15 cellular contexts compared by ENCODE assay signal in the genomic region with DNA sequence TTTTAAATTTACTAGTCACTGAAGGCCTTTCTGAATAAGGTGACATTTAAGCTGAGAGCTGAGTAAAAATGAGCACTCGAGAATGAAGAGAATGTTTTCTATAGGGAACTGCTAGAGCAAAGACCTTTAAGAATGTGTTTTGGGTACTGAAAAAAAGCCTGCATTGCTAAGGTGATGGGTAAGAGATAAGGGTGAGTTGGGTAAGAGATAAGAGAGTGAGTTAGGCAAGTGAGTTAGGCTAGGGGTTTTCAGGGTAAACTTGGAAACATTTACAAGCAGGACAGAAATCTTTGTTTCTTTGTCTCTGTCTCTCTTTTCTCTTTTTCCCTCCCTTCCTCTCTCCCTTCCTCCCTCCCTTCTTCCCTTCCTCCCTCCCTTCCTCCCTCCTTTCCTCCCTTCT. TPM values are rescaled to one million over a fixed set of nuclear protein-coding genes. Genes with fewer than 3 reads are reported as not detected.
A peak's percentile ranks its signal among the peaks of the same experiment; 100 is the strongest.
DNase-seq lines count a peak whose midpoint lies in the region; ATAC-seq, FAIRE-seq and TF ChIP-seq lines count a peak whose summit lies in the region.
"Had no signal": no experiment of that assay in that cellular context is flagged by ENCODE, and none has a peak within 500 bp of the region (broad histone marks: within the 10 kb centered on the region; RNA-seq: fewer than 3 reads in every experiment).

No MANE protein-coding gene starts in this region.

- no peak for TF ChIP-seq POLR2A in GM12891 (IDR thresholded peaks at IDR 0.05; ENCODE audit: low read depth, low read length)

- H3K4me3 ChIP-seq in DND-41 (ENCODE audit: low read depth in 1 of 2, low read length in 2 of 2), result no peak overlapping the region
- H3K4me3 ChIP-seq: BLaER1 had no signal

- no CpG with 5 or more reads among the region's 1 CpG for WGBS in H9 (ENCODE audit: extremely low coverage, insufficient read length, low lambda C conversion rate)

- no peaks in the 10 kb centered on the region for H3K79me1 ChIP-seq in H9 (ENCODE audit: insufficient read depth, low read depth, low read length, poor library complexity, severe bottlenecking)

- H2AFZ ChIP-seq in DND-41 (ENCODE audit: low read depth, low read length) (no peak overlapping the region), H9 (ENCODE audit: low read length) (no peak overlapping the region)

- H3K4me3 Mint-ChIP-seq in H9 (peak overlapping the region in 1 of 2 experiments; percentile 5; a peak in 1 of 5 replicates), neural crest cell (peak overlapping the region; percentile 60), T-cell (peak overlapping the region in 1 of 3 donors; percentile 49), glutamatergic neuron (ENCODE audit: unreplicated experiment) (no peak overlapping the region)
- peak overlapping the region; percentile 7 for H3K4me3 Mint-ChIP-seq in activated T-helper 17 cell treated with anti-CD3 and anti-CD28 coated beads, Interleukin-2, amount 50 U/mL, for 72 hours

- no peak overlapping the region for H2BK120ac ChIP-seq in H9 (ENCODE audit: low read depth, low read length, poor library complexity, severe bottlenecking)

- H4K20me1 ChIP-seq in DND-41 (ENCODE audit: insufficient read depth, low read length) (peaks cover 90% of the 10 kb centered on the region), H9 (ENCODE audit: control insufficient read depth, insufficient read depth, insufficient read length) (no peaks in the 10 kb centered on the region)

- no peaks in the 10 kb centered on the region for H3K9me3 Mint-ChIP-seq in H9
- H3K9me3 Mint-ChIP-seq in activated T-helper 17 cell treated with anti-CD3 and anti-CD28 coated beads, Interleukin-2, amount 50 U/mL, for 72 hours, result no peaks in the 10 kb centered on the region
- H3K9me3 Mint-ChIP-seq in neural crest cell, result no peaks in the 10 kb centered on the region
- no peaks in the 10 kb centered on the region for H3K9me3 Mint-ChIP-seq in T-cell
- H3K9me3 Mint-ChIP-seq in glutamatergic neuron (ENCODE audit: unreplicated experiment), result peaks cover 9% of the 10 kb centered on the region

- no peaks in the 10 kb centered on the region for H3K27me3 ChIP-seq in DND-41 (ENCODE audit: insufficient read depth, low read length, poor library complexity)
- no peaks in the 10 kb centered on the region for H3K27me3 ChIP-seq in H9 (ENCODE audit: insufficient read depth, low read length)
- H3K27me3 ChIP-seq: BLaER1 had no signal

- no peak overlapping the region for H3T11ph ChIP-seq in H9 (ENCODE audit: low read length)

- no peak overlapping the region for H3K14ac ChIP-seq in H9 (ENCODE audit: insufficient read depth, low read length)

- no peak overlapping the region for H2AK5ac ChIP-seq in H9 (ENCODE audit: insufficient read length, low read length)

- H3K9ac ChIP-seq in DND-41 (ENCODE audit: low read depth, low read length) (no peak overlapping the region), H9 (ENCODE audit: extremely low read depth, insufficient read length, low read length) (no peak overlapping the region)
- H3K9ac ChIP-seq: BLaER1, KMS-11 had no signal

- H3K4ac ChIP-seq in H9 (ENCODE audit: low read depth, low read length), result no peak overlapping the region

- no peaks in the 10 kb centered on the region; the same call in 1 of the 2 replicates for H3K36me3 ChIP-seq in DND-41 (ENCODE audit: insufficient read depth, low read length)

- FAIRE-seq in GM12891 (lab: Jason Lieb, UNC), result no peak
- FAIRE-seq: islet of Langerhans had no signal

- H3K4me2 ChIP-seq in DND-41 (ENCODE audit: insufficient read depth, low read length), result peak overlapping the region; percentile 7; the same call in 1 of the 2 replicates
- H3K4me2 ChIP-seq in H9 (ENCODE audit: insufficient read depth, insufficient read length, low read length), result no peak overlapping the region
- H3K4me2 ChIP-seq: BLaER1 had no signal

- CTCF ChIA-PET in T-cell (lab: Charles Lee), result no interaction called here

- no peak overlapping the region for H2BK12ac ChIP-seq in H9 (ENCODE audit: insufficient read length, low read depth, low read length)

- H3K79me2 ChIP-seq in DND-41 (ENCODE audit: insufficient read depth, low read length) (peaks cover 100% of the 10 kb centered on the region), H9 (ENCODE audit: insufficient read depth, low read length) (peaks cover 77% of the 10 kb centered on the region)

- H3K36me3 Mint-ChIP-seq in H9 (ENCODE audit: insufficient read depth in 1 of 3, low read depth in 3 of 3) (peaks cover 0 to 15% (median 4%) of the 10 kb centered on the region in 3 experiments; a peak in 5 of 7 replicates), neural crest cell (ENCODE audit: low read depth) (peaks cover 2% of the 10 kb centered on the region), T-cell (peaks cover 3% of the 10 kb centered on the region), glutamatergic neuron (ENCODE audit: unreplicated experiment) (no peaks in the 10 kb centered on the region)
- peaks cover 37% of the 10 kb centered on the region for H3K36me3 Mint-ChIP-seq in activated T-helper 17 cell treated with anti-CD3 and anti-CD28 coated beads, Interleukin-2, amount 50 U/mL, for 72 hours (ENCODE audit: low read depth)

- H2BK5ac ChIP-seq in H9 (ENCODE audit: insufficient read length, low read length), result no peak overlapping the region

- H3K56ac ChIP-seq in H9 (ENCODE audit: insufficient read length, low read depth, low read length), result no peak overlapping the region

- DNase-seq in DND-41 (no peak), H9 (no peak), neural crest cell (ENCODE audit: low read depth, low spot score) (no peak), GM12891 (ENCODE audit: insufficient read length, low spot score) (no peak), T-cell (no peak), glutamatergic neuron (no peak)
- DNase-seq: activated CD8-positive, alpha-beta memory T cell treated with anti-CD3 and anti-CD28 coated beads, Interleukin-2, amount 50 U/mL, for 4 hours; amniotic stem cell; NCI-H146; nucleus accumbens; stimulated activated CD4-positive, alpha-beta T cell treated with anti-CD3 and anti-CD28 coated beads, Interleukin-4, amount 100 ng/mL, for 4 hours had no signal

- H3K4me1 Mint-ChIP-seq in H9, result peaks cover 53 to 56% of the 10 kb centered on the region in 2 experiments
- peaks cover 37% of the 10 kb centered on the region for H3K4me1 Mint-ChIP-seq in activated T-helper 17 cell treated with anti-CD3 and anti-CD28 coated beads, Interleukin-2, amount 50 U/mL, for 72 hours
- H3K4me1 Mint-ChIP-seq in neural crest cell, result peaks cover 48% of the 10 kb centered on the region
- H3K4me1 Mint-ChIP-seq in T-cell, result peaks cover 79 to 89% (median 81%) of the 10 kb centered on the region in 3 donors
- H3K4me1 Mint-ChIP-seq in glutamatergic neuron (ENCODE audit: low read depth, unreplicated experiment), result peaks cover 28% of the 10 kb centered on the region

- H3K27ac Mint-ChIP-seq in H9 (peak overlapping the region; percentile 7 to 68 (median 58); a peak in 4 of 7 replicates), neural crest cell (ENCODE audit: unreplicated experiment) (no peak overlapping the region), T-cell (no peak overlapping the region), glutamatergic neuron (ENCODE audit: unreplicated experiment) (no peak overlapping the region)
- no peak overlapping the region for H3K27ac Mint-ChIP-seq in activated T-helper 17 cell treated with anti-CD3 and anti-CD28 coated beads, Interleukin-2, amount 50 U/mL, for 72 hours

- POLR2A ChIA-PET in T-cell (lab: Charles Lee), result no interaction called here

- H3K9me3 ChIP-seq in DND-41 (ENCODE audit: insufficient read depth, low read length, severe bottlenecking) (no peaks in the 10 kb centered on the region), H9 (ENCODE audit: control insufficient read depth, low read depth, low read length) (no peaks in the 10 kb centered on the region)

- no peak for TF ChIP-seq CTCF in DND-41 (IDR thresholded peaks at IDR 0.05; ENCODE audit: borderline replicate concordance, extremely low read depth, low read length, poor library complexity, severe bottlenecking)
- no peak for TF ChIP-seq CTCF in H9 (conservative IDR thresholded peaks at IDR 0.05)
- TF ChIP-seq CTCF in neural crest cell (conservative IDR thresholded peaks at IDR 0.05), result no peak
- no peak for TF ChIP-seq CTCF in glutamatergic neuron (IDR thresholded peaks at IDR 0.05; ENCODE audit: partially characterized antibody, unreplicated experiment)

- no peak overlapping the region for H2BK20ac ChIP-seq in H9 (ENCODE audit: low read depth, low read length, poor library complexity, severe bottlenecking)

- H3K18ac ChIP-seq in H9 (ENCODE audit: insufficient read length, low read depth, low read length), result no peak overlapping the region

- H3K4me1 ChIP-seq in DND-41 (ENCODE audit: insufficient read depth, low read length), result peaks cover 28% of the 10 kb centered on the region
- H3K4me1 ChIP-seq in H9 (ENCODE audit: insufficient read depth, low read length), result peaks cover 8% of the 10 kb centered on the region; the same call in 1 of the 2 replicates

- H3K27me3 Mint-ChIP-seq in H9 (ENCODE audit: low read depth) (no peaks in the 10 kb centered on the region), neural crest cell (ENCODE audit: low read depth) (no peaks in the 10 kb centered on the region), T-cell (no peaks in the 10 kb centered on the region), glutamatergic neuron (ENCODE audit: unreplicated experiment) (peaks cover 6% of the 10 kb centered on the region)
- no peaks in the 10 kb centered on the region for H3K27me3 Mint-ChIP-seq in activated T-helper 17 cell treated with anti-CD3 and anti-CD28 coated beads, Interleukin-2, amount 50 U/mL, for 72 hours

- ATAC-seq in DND-41 (ENCODE audit: insufficient read depth, low read depth) (no peak), T-cell (replicated peaks in 1 of 4) (no peak)
- no peak for ATAC-seq in activated T-helper 17 cell treated with anti-CD3 and anti-CD28 coated beads, Interleukin-2, amount 50 U/mL, for 72 hours (replicated peaks)

- no peaks in the 10 kb centered on the region for H3K23me2 ChIP-seq in H9 (ENCODE audit: insufficient read length, low read depth, low read length, poor library complexity, severe bottlenecking)

- no peak overlapping the region for H4K8ac ChIP-seq in H9 (replicated peaks; ENCODE audit: insufficient read length, low read depth, low read length)

- H2BK15ac ChIP-seq in H9 (ENCODE audit: low read depth, low read length), result no peak overlapping the region

- H3K27ac ChIP-seq in DND-41 (ENCODE audit: low read length) (no peak overlapping the region), H9 (ENCODE audit: insufficient read length, low read depth, low read length) (no peak overlapping the region)
- H3K27ac ChIP-seq: BLaER1, KMS-11 had no signal

- H4K5ac ChIP-seq in H9 (ENCODE audit: insufficient read length, low read depth, low read length), result no peak overlapping the region

- H3K23ac ChIP-seq in H9 (ENCODE audit: insufficient read length, low read depth, low read length), result no peak overlapping the region

- no peak overlapping the region for H4K91ac ChIP-seq in H9 (ENCODE audit: insufficient read length, low read depth, low read length)

RNA-seq across cellular contexts. Expression of a gene that starts 5.6 kb away (rescaled TPM):
- 154 and 165 TPM in 2 replicates for total RNA-seq in H9 (2021)
- 100 to 1,000 TPM in 1 of 2 donors, 10 to 100 TPM in 1; 67.7 to 113 TPM for total RNA-seq in activated T-helper 17 cell treated with anti-CD3 and anti-CD28 coated beads, Interleukin-2, amount 50 U/mL, for 72 hours
- 141 and 151 TPM in 2 replicates for total RNA-seq in neural crest cell
- polyA plus RNA-seq in GM12891 (2012; ENCODE audit: low read depth, missing spikeins), result 48.3 TPM
- total RNA-seq in T-cell, result 10 to 100 TPM; 55.0 to 68.4 (median 56.2) TPM
- total RNA-seq in glutamatergic neuron (ENCODE audit: unreplicated experiment), result 145 TPM

Comparison
In these comparisons a context has a peak if more than half of its experiments do, and no peak if none do; other contexts are left out.
1. H3K27ac Mint-ChIP-seq: peak in H9 (3 of 3); none in activated T-helper 17 cell treated with anti-CD3 and anti-CD28 coated beads, Interleukin-2, amount 50 U/mL, for 72 hours (single experiment), neural crest cell (single experiment), T-cell (0 of 2) and glutamatergic neuron (single experiment).